Comparison of ENCODE assay signal across 8 cellular contexts in genomic region chr13:43058318-43058674, GRCh38. TPM values are rescaled to one million over a fixed set of nuclear protein-coding genes. Genes with fewer than 3 reads are reported as not detected.
DNase-seq lines count a peak whose midpoint lies in the region; ATAC-seq and TF ChIP-seq lines count a peak whose summit lies in the region.

No MANE protein-coding gene starts in this region.

- H3K4me3 Mint-ChIP-seq in activated CD8-positive, alpha-beta memory T cell treated with anti-CD3 and anti-CD28 coated beads, Interleukin-2, amount 10 ng/mL, durations not matched to agents 7 days and 5 days: no peak overlapping the region
- peak overlapping the region; percentile 61 for H3K4me3 Mint-ChIP-seq in nephron progenitor cell

- TF ChIP-seq CTCF in cardiac fibroblast (IDR thresholded peaks at IDR 0.05; ENCODE audit: low read depth, low read length) (no peak), nephron progenitor cell (IDR thresholded peaks at IDR 0.05) (no peak)

- H3K4me1 Mint-ChIP-seq in activated CD8-positive, alpha-beta memory T cell treated with anti-CD3 and anti-CD28 coated beads, Interleukin-2, amount 10 ng/mL, durations not matched to agents 7 days and 5 days: peaks cover 42% of the 10 kb centered on the region
- peaks cover 31% of the 10 kb centered on the region for H3K4me1 Mint-ChIP-seq in nephron progenitor cell

- CTCF ChIA-PET in activated CD8-positive, alpha-beta memory T cell treated with anti-CD3 and anti-CD28 coated beads, Interleukin-2, amount 10 ng/mL, durations not matched to agents 7 days and 5 days (lab: Charles Lee): interaction anchor here (1.8 kb wide), 1 partner anchor 65 kb away, joined by 7 read pairs; no protein-coding TSS in a partner anchor

- H3K9me3 Mint-ChIP-seq in activated CD8-positive, alpha-beta memory T cell treated with anti-CD3 and anti-CD28 coated beads, Interleukin-2, amount 10 ng/mL, durations not matched to agents 7 days and 5 days (ENCODE audit: low read depth): no peaks in the 10 kb centered on the region
- peaks cover 39% of the 10 kb centered on the region for H3K9me3 Mint-ChIP-seq in nephron progenitor cell

- peak overlapping the region; percentile 68 for H3K27ac Mint-ChIP-seq in activated CD8-positive, alpha-beta memory T cell treated with anti-CD3 and anti-CD28 coated beads, Interleukin-2, amount 10 ng/mL, durations not matched to agents 7 days and 5 days
- H3K27ac Mint-ChIP-seq in nephron progenitor cell: peak overlapping the region; percentile 84

- peak; percentile 65 for ATAC-seq in activated CD8-positive, alpha-beta memory T cell treated with anti-CD3 and anti-CD28 coated beads, Interleukin-2, amount 10 ng/mL, durations not matched to agents 7 days and 5 days
- no peak for ATAC-seq in GM21576 (IDR thresholded peaks at IDR 0.05; ENCODE audit: unreplicated experiment)

- intact Hi-C loops in posterior vena cava (cut with DNase I): no loop called here

- no peaks in the 10 kb centered on the region for H3K27me3 Mint-ChIP-seq in activated CD8-positive, alpha-beta memory T cell treated with anti-CD3 and anti-CD28 coated beads, Interleukin-2, amount 10 ng/mL, durations not matched to agents 7 days and 5 days
- no peaks in the 10 kb centered on the region for H3K27me3 Mint-ChIP-seq in nephron progenitor cell (ENCODE audit: low read depth, poor library complexity)

- peak; percentile 70 for DNase-seq in activated CD8-positive, alpha-beta memory T cell treated with anti-CD3 and anti-CD28 coated beads, Interleukin-2, amount 10 ng/mL, durations not matched to agents 7 days and 5 days
- DNase-seq in activated CD8-positive, alpha-beta memory T cell treated with anti-CD3 and anti-CD28 coated beads for 24 hours: no peak
- DNase-seq in NCI-H226: peak; percentile 93
- peak; percentile 67 to 70 for DNase-seq in cardiac fibroblast (ENCODE audit: low read depth in 2 of 2)
- no peak for DNase-seq in nephron progenitor cell
- no peak for DNase-seq in posterior vena cava (ENCODE audit: low spot score)
- no peak for DNase-seq in NCI-H2196 treated with DMSO at 0.1 percent for 48 hours (lab: John Stamatoyannopoulos, UW; ENCODE audit: unreplicated experiment)

- peaks cover 14% of the 10 kb centered on the region for H3K36me3 Mint-ChIP-seq in activated CD8-positive, alpha-beta memory T cell treated with anti-CD3 and anti-CD28 coated beads, Interleukin-2, amount 10 ng/mL, durations not matched to agents 7 days and 5 days
- peaks cover 62% of the 10 kb centered on the region for H3K36me3 Mint-ChIP-seq in nephron progenitor cell (ENCODE audit: low read depth)

- H3K4me3 ChIP-seq in cardiac fibroblast (replicated peaks in 1 of 2; ENCODE audit: low read depth in 2 of 2, low read length in 2 of 2): no peak overlapping the region

RNA-seq across cellular contexts. Expression of gene DNAJC15, which starts 34.9 kb away (rescaled TPM):
- 10 to 100 TPM; 14.4 to 14.8 TPM for total RNA-seq in activated CD8-positive, alpha-beta memory T cell treated with anti-CD3 and anti-CD28 coated beads, Interleukin-2, amount 10 ng/mL, durations not matched to agents 7 days and 5 days
- total RNA-seq in posterior vena cava: 10 to 100 TPM; 10.8 to 17.0 TPM

Comparison
In these comparisons a context has a peak if more than half of its experiments do, and no peak if none do; other contexts are left out.
1. DNase-seq: peak in activated CD8-positive, alpha-beta memory T cell treated with anti-CD3 and anti-CD28 coated beads, Interleukin-2, amount 10 ng/mL, durations not matched to agents 7 days and 5 days (single experiment), NCI-H226 (single experiment) and cardiac fibroblast (2 of 2); none in activated CD8-positive, alpha-beta memory T cell treated with anti-CD3 and anti-CD28 coated beads for 24 hours (single experiment), nephron progenitor cell (single experiment), posterior vena cava (single experiment) and NCI-H2196 treated with DMSO at 0.1 percent for 48 hours (single experiment).